In the genomic region with DNA sequence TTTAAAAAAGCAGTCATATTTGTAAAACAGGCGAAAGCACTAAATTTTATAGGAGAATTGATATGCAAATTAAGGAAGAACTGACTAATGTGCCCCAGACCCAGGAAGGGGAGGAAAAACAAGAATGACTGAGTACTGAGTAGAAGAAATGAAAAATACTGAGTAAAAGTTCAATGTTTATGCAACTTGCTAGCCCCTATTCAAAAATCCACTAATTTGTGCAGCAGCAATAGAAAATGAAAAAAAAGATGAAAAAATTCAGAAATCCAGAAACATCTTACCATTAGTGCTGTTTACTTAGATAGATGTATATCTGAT, we compare ENCODE assay signal across 16 cellular contexts. TPM values are rescaled to one million over a fixed set of nuclear protein-coding genes. Genes with fewer than 3 reads are reported as not detected.
DNase-seq lines count a peak whose midpoint lies in the region; FAIRE-seq and TF ChIP-seq lines count a peak whose summit lies in the region.
"Had no signal": no experiment of that assay in that cellular context is flagged by ENCODE, and none has a peak within 500 bp of the region (broad histone marks: within the 10 kb centered on the region; RNA-seq: fewer than 3 reads in every experiment).

No MANE protein-coding gene starts in this region.

- H3K27ac ChIP-seq in 22Rv1, result 0 out of 2 replicates have a peak overlapping the region, but pooled peaks have one; percentile 15
- no peak overlapping the region for H3K27ac ChIP-seq in CD8-positive, alpha-beta memory T cell (ENCODE audit: low read depth, low read length)
- no peak overlapping the region for H3K27ac ChIP-seq in SU-DHL-6 (ENCODE audit: low read depth, low read length)
- no peak overlapping the region for H3K27ac ChIP-seq in H9 (ENCODE audit: insufficient read length, low read depth, low read length)
- H3K27ac ChIP-seq in mammary epithelial cell (ENCODE audit: insufficient read depth, low read depth, low read length), result no peak overlapping the region
- H3K27ac ChIP-seq: lower lobe of right lung, neural progenitor cell had no signal

- no peak for FAIRE-seq in GM12891 (lab: Jason Lieb, UNC)
- FAIRE-seq: RCC 7860 had no signal

- peaks cover 0 to 44% (median 1%) of the 10 kb centered on the region in 3 donors for H3K36me3 Mint-ChIP-seq in CD8-positive, alpha-beta memory T cell
- H3K36me3 Mint-ChIP-seq in chondrocyte (ENCODE audit: low read depth) (no peaks in the 10 kb centered on the region), H9 (ENCODE audit: insufficient read depth in 1 of 3, low read depth in 3 of 3) (peaks cover 12 to 43% (median 40%) of the 10 kb centered on the region in 3 experiments)

- no TSS peak for BruUV-seq in mammary epithelial cell (replicated peaks; lab: Mats Ljungman, UMichigan)

- no peak overlapping the region for H2BK20ac ChIP-seq in H9 (ENCODE audit: low read depth, low read length, poor library complexity, severe bottlenecking)

- H2BK15ac ChIP-seq in H9 (ENCODE audit: low read depth, low read length), result no peak overlapping the region

- no peaks in the 10 kb centered on the region for H3K36me3 ChIP-seq in CD8-positive, alpha-beta memory T cell (ENCODE audit: insufficient read depth, low read length)
- 0 out of 2 replicates have a peak, but pooled peaks cover 13% of the 10 kb centered on the region for H3K36me3 ChIP-seq in SU-DHL-6 (ENCODE audit: low read length)
- no peaks in the 10 kb centered on the region for H3K36me3 ChIP-seq in mammary epithelial cell (ENCODE audit: insufficient read depth, low read length)

- dilution Hi-C loops in mammary epithelial cell (cut with HindIII; ENCODE audit: low sequenced_read_pairs), result no loop called here

- H3K14ac ChIP-seq in H9 (ENCODE audit: insufficient read depth, low read length), result no peak overlapping the region

- intact Hi-C loops in mammary epithelial cell (cut with micrococcal nuclease), result loop anchor here (10.0 kb wide), 1 partner anchor 345 kb away; a partner anchor contains a TSS

- no peak overlapping the region for H3T11ph ChIP-seq in H9 (ENCODE audit: low read length)

- no peak overlapping the region for H2AK5ac ChIP-seq in H9 (ENCODE audit: insufficient read length, low read length)

- H3K9me2 ChIP-seq in SU-DHL-6 (replicated peaks; ENCODE audit: insufficient read depth, low read length), result no peaks in the 10 kb centered on the region

- POLR2A ChIA-PET in CD8-positive, alpha-beta memory T cell (lab: Charles Lee), result interaction anchor here (1.7 kb wide), 1 partner anchor 13 kb away, joined by 4 read pairs; no protein-coding TSS in a partner anchor

- WGBS in H9 (ENCODE audit: extremely low coverage, insufficient read length, low lambda C conversion rate), result no CpG with 5 or more reads among the region's 1 CpG
- WGBS in mammary epithelial cell (ENCODE audit: low coverage, missing lambda C conversion rate), result 92% methylated on average over 1 of the region's 1 CpG

- peaks cover 48% of the 10 kb centered on the region for H3K4me1 ChIP-seq in CD8-positive, alpha-beta memory T cell (ENCODE audit: insufficient read depth, low read length)
- H3K4me1 ChIP-seq in H9 (ENCODE audit: insufficient read depth, low read length), result no peaks in the 10 kb centered on the region; the same call in 1 of the 2 replicates
- peaks cover 18% of the 10 kb centered on the region for H3K4me1 ChIP-seq in mammary epithelial cell (ENCODE audit: insufficient read depth, low read length)

- H2BK5ac ChIP-seq in H9 (ENCODE audit: insufficient read length, low read length), result no peak overlapping the region

- H2AFZ ChIP-seq in SU-DHL-6 (ENCODE audit: low read depth, low read length, severe bottlenecking) (no peak overlapping the region), H9 (ENCODE audit: low read length) (no peak overlapping the region), mammary epithelial cell (ENCODE audit: low read depth, low read length) (no peak overlapping the region)
- H2AFZ ChIP-seq: neural progenitor cell had no signal

- H3K18ac ChIP-seq in H9 (ENCODE audit: insufficient read length, low read depth, low read length), result no peak overlapping the region

- TF ChIP-seq POLR2A in GM12891 (IDR thresholded peaks at IDR 0.05; ENCODE audit: low read depth, low read length), result no peak

- H3K79me2 ChIP-seq in SU-DHL-6 (ENCODE audit: insufficient read depth, low read length) (peaks cover 96% of the 10 kb centered on the region), H9 (ENCODE audit: insufficient read depth, low read length) (peaks cover 28% of the 10 kb centered on the region), mammary epithelial cell (ENCODE audit: insufficient read depth, low read length) (peaks cover 95% of the 10 kb centered on the region)

- no peak overlapping the region for H4K8ac ChIP-seq in H9 (replicated peaks; ENCODE audit: insufficient read length, low read depth, low read length)

- H3K27me3 ChIP-seq in CD8-positive, alpha-beta memory T cell (ENCODE audit: insufficient read depth, low read length, poor library complexity, severe bottlenecking), result no peaks in the 10 kb centered on the region
- H3K27me3 ChIP-seq in SU-DHL-6 (ENCODE audit: low read length), result no peaks in the 10 kb centered on the region
- no peaks in the 10 kb centered on the region for H3K27me3 ChIP-seq in H9 (ENCODE audit: insufficient read depth, low read length)
- no peaks in the 10 kb centered on the region for H3K27me3 ChIP-seq in mammary epithelial cell (ENCODE audit: insufficient read depth, low read length)
- H3K27me3 ChIP-seq: neural progenitor cell had no signal

- H3K23me2 ChIP-seq in H9 (ENCODE audit: insufficient read length, low read depth, low read length, poor library complexity, severe bottlenecking), result peaks cover 3% of the 10 kb centered on the region

- no peak overlapping the region for H3K23ac ChIP-seq in H9 (ENCODE audit: insufficient read length, low read depth, low read length)

- CTCF ChIA-PET in CD8-positive, alpha-beta memory T cell (lab: Charles Lee), result interaction anchor here (1.6 to 1.7 kb wide), 2 partner anchors 13 to 27 kb away, joined by 5 read pairs; a partner anchor contains a TSS
- CTCF ChIA-PET in mammary epithelial cell (lab: Charles Lee; ENCODE audit: low non-redundant PET), result interaction anchor here (0.6 kb wide), 1 partner anchor 13 kb away, joined by 3 read pairs; no protein-coding TSS in a partner anchor

- H3K9ac ChIP-seq in SU-DHL-6 (ENCODE audit: low read length) (no peak overlapping the region), H9 (ENCODE audit: extremely low read depth, insufficient read length, low read length) (no peak overlapping the region), mammary epithelial cell (ENCODE audit: insufficient read depth, low read length) (no peak overlapping the region)
- H3K9ac ChIP-seq: neural progenitor cell had no signal

- H3K9me3 ChIP-seq in CD8-positive, alpha-beta memory T cell (ENCODE audit: low read length), result no peaks in the 10 kb centered on the region
- H3K9me3 ChIP-seq in SU-DHL-6 (ENCODE audit: insufficient read depth, low read length) (no peaks in the 10 kb centered on the region), H9 (ENCODE audit: control insufficient read depth, low read depth, low read length) (no peaks in the 10 kb centered on the region), mammary epithelial cell (replicated peaks; ENCODE audit: insufficient read depth, low read length) (no peaks in the 10 kb centered on the region)
- H3K9me3 ChIP-seq: lower lobe of right lung had no signal

- H4K91ac ChIP-seq in H9 (ENCODE audit: insufficient read length, low read depth, low read length), result no peak overlapping the region

- TF ChIP-seq CTCF in 22Rv1 (IDR thresholded peaks at IDR 0.05), result no peak
- TF ChIP-seq CTCF in SU-DHL-6 (IDR thresholded peaks at IDR 0.05; ENCODE audit: insufficient read depth, low read length, poor library complexity, severe bottlenecking), result no peak
- no peak for TF ChIP-seq CTCF in chondrocyte (IDR thresholded peaks at IDR 0.05)
- no peak for TF ChIP-seq CTCF in H9 (conservative IDR thresholded peaks at IDR 0.05)
- TF ChIP-seq CTCF in mammary epithelial cell (conservative IDR thresholded peaks at IDR 0.05 in 1 of 2, IDR thresholded peaks at IDR 0.05 in 1 of 2; ENCODE audit: extremely low read depth in 1 of 2, insufficient read depth in 1 of 2, low read depth in 1 of 2, low read length in 2 of 2), result no peak

- H3K27ac Mint-ChIP-seq in CD8-positive, alpha-beta memory T cell, result peak overlapping the region in 7 of 8 donors; percentile 3 to 80 (median 38)
- H3K27ac Mint-ChIP-seq in chondrocyte (ENCODE audit: unreplicated experiment) (peak overlapping the region; percentile 25), H9 (no peak overlapping the region; a peak in 1 of 7 replicates)
- H3K27ac Mint-ChIP-seq: neural progenitor cell had no signal

- H3K4me3 ChIP-seq in CD8-positive, alpha-beta memory T cell (ENCODE audit: low read length), result no peak overlapping the region
- no peak overlapping the region for H3K4me3 ChIP-seq in SU-DHL-6 (ENCODE audit: insufficient read depth, low read length, poor library complexity, severe bottlenecking)
- no peak overlapping the region for H3K4me3 ChIP-seq in mammary epithelial cell (replicated peaks in 1 of 3; ENCODE audit: insufficient read depth in 1 of 3, low read depth in 2 of 3, low read length in 3 of 3)
- H3K4me3 ChIP-seq: lower lobe of right lung, neural progenitor cell had no signal

- H3K4ac ChIP-seq in H9 (ENCODE audit: low read depth, low read length), result no peak overlapping the region

- H4K20me1 ChIP-seq in SU-DHL-6 (ENCODE audit: low read depth, low read length), result peaks cover 23% of the 10 kb centered on the region; the same call in 1 of the 2 replicates
- H4K20me1 ChIP-seq in H9 (ENCODE audit: control insufficient read depth, insufficient read depth, insufficient read length), result no peaks in the 10 kb centered on the region
- no peaks in the 10 kb centered on the region for H4K20me1 ChIP-seq in mammary epithelial cell (ENCODE audit: insufficient read depth, low read length)

- H4K5ac ChIP-seq in H9 (ENCODE audit: insufficient read length, low read depth, low read length), result no peak overlapping the region

- H2BK12ac ChIP-seq in H9 (ENCODE audit: insufficient read length, low read depth, low read length), result no peak overlapping the region

- in situ Hi-C loops in mammary epithelial cell (cut with MboI; ENCODE audit: low sequenced_read_pairs in 2 of 2), result no loop called here

- no peaks in the 10 kb centered on the region for H3F3A ChIP-seq in SU-DHL-6 (ENCODE audit: insufficient read depth)

- peak overlapping the region; percentile 35 for H3K4me2 ChIP-seq in SU-DHL-6 (ENCODE audit: low read depth, low read length, poor library complexity, severe bottlenecking)
- no peak overlapping the region for H3K4me2 ChIP-seq in H9 (ENCODE audit: insufficient read depth, insufficient read length, low read length)
- H3K4me2 ChIP-seq in mammary epithelial cell (ENCODE audit: insufficient read depth, low read depth, low read length), result no peak overlapping the region
- H3K4me2 ChIP-seq: neural progenitor cell had no signal

- H3K9me3 Mint-ChIP-seq in CD8-positive, alpha-beta memory T cell, result no peaks in the 10 kb centered on the region
- H3K9me3 Mint-ChIP-seq in chondrocyte (ENCODE audit: low read depth), result no peaks in the 10 kb centered on the region
- H3K9me3 Mint-ChIP-seq in H9, result no peaks in the 10 kb centered on the region
- H3K9me3 Mint-ChIP-seq: neural progenitor cell had no signal

- H3K4me1 Mint-ChIP-seq in CD8-positive, alpha-beta memory T cell, result peaks cover 58 to 75% (median 74%) of the 10 kb centered on the region in 3 donors
- H3K4me1 Mint-ChIP-seq in chondrocyte (ENCODE audit: low read depth), result peaks cover 34% of the 10 kb centered on the region
- peaks cover 7 to 19% of the 10 kb centered on the region in 2 experiments for H3K4me1 Mint-ChIP-seq in H9

- no peak overlapping the region for H2BK120ac ChIP-seq in H9 (ENCODE audit: low read depth, low read length, poor library complexity, severe bottlenecking)

- H3K56ac ChIP-seq in H9 (ENCODE audit: insufficient read length, low read depth, low read length), result no peak overlapping the region

- peaks cover 0 to 2% of the 10 kb centered on the region in 2 donors for H3K27me3 Mint-ChIP-seq in CD8-positive, alpha-beta memory T cell
- H3K27me3 Mint-ChIP-seq in chondrocyte (ENCODE audit: low read depth) (no peaks in the 10 kb centered on the region), H9 (ENCODE audit: low read depth) (no peaks in the 10 kb centered on the region)

- DNase-seq in CD8-positive, alpha-beta memory T cell, result no peak
- DNase-seq in chondrocyte (ENCODE audit: low spot score) (no peak), GM12891 (ENCODE audit: insufficient read length, low spot score) (no peak), C1 segment of cervical spinal cord (lab: John Stamatoyannopoulos, UW) (no peak), H9 (no peak), mammary epithelial cell (no peak)
- DNase-seq: Calu3; head of caudate nucleus; lower lobe of right lung; NCI-H1417 treated with DMSO at 0.1 percent for 48 hours; stimulated activated naive CD4-positive, alpha-beta T cell; trophoblast cell had no signal

- H3K79me1 ChIP-seq in H9 (ENCODE audit: insufficient read depth, low read depth, low read length, poor library complexity, severe bottlenecking), result peaks cover 4% of the 10 kb centered on the region

- peak overlapping the region in 5 of 7 donors; percentile 5 to 28 (median 18) for H3K4me3 Mint-ChIP-seq in CD8-positive, alpha-beta memory T cell
- H3K4me3 Mint-ChIP-seq in chondrocyte (ENCODE audit: unreplicated experiment) (no peak overlapping the region), H9 (no peak overlapping the region)
- H3K4me3 Mint-ChIP-seq: neural progenitor cell had no signal

RNA-seq across cellular contexts. Expression of a gene that starts 6.1 kb away (rescaled TPM):
- 10 to 100 TPM; 90.0 to 96.1 TPM for total RNA-seq in CD8-positive, alpha-beta memory T cell
- 33.6 TPM for polyA plus RNA-seq in CD8-positive, alpha-beta memory T cell
- total RNA-seq in chondrocyte (69.7 to 86.2 TPM (median 69.8 TPM) in 3 replicates), H9 (2021) (132 and 135 TPM in 2 replicates), mammary epithelial cell (10 to 100 TPM; 69.2 to 76.0 TPM)
- polyA plus RNA-seq in GM12891 (2012; ENCODE audit: low read depth, missing spikeins), result 35.5 TPM
- polyA plus RNA-seq in mammary epithelial cell, result 15.7 TPM
- polyA minus RNA-seq in mammary epithelial cell, result 330 TPM

RNA-seq across cellular contexts. Expression of a gene that starts 26.9 kb away (rescaled TPM):
- 10 to 100 TPM; 25.5 to 25.7 TPM for total RNA-seq in CD8-positive, alpha-beta memory T cell
- polyA plus RNA-seq in CD8-positive, alpha-beta memory T cell, result 14.4 TPM
- total RNA-seq in chondrocyte (38.1 to 44.4 TPM (median 39.7 TPM) in 3 replicates), H9 (2021) (26.2 and 27.9 TPM in 2 replicates), mammary epithelial cell (10 to 100 TPM; 17.6 to 21.8 TPM)
- polyA plus RNA-seq in GM12891 (2012; ENCODE audit: low read depth, missing spikeins), result 17.7 TPM
- 8.0 TPM for polyA plus RNA-seq in mammary epithelial cell
- polyA minus RNA-seq in mammary epithelial cell, result 7.1 TPM

RNA-seq across cellular contexts. Expression of a gene that starts 27.1 kb away (rescaled TPM):
- total RNA-seq in CD8-positive, alpha-beta memory T cell, result 10 to 100 TPM; 82.7 to 83.0 TPM
- 93.3 TPM for polyA plus RNA-seq in CD8-positive, alpha-beta memory T cell
- total RNA-seq in chondrocyte (61.7 to 71.8 TPM (median 62.2 TPM) in 3 replicates), H9 (2021) (58.0 and 64.7 TPM in 2 replicates), mammary epithelial cell (10 to 100 TPM; 37.7 to 75.8 TPM)
- 38.7 TPM for polyA plus RNA-seq in GM12891 (2012; ENCODE audit: low read depth, missing spikeins)
- polyA plus RNA-seq in mammary epithelial cell, result 82.6 TPM
- polyA minus RNA-seq in mammary epithelial cell, result 30.0 TPM

Comparison
In these comparisons a context has a peak if more than half of its experiments do, and no peak if none do; other contexts are left out.
1. H3K27ac Mint-ChIP-seq: peak in CD8-positive, alpha-beta memory T cell (7 of 8) and chondrocyte (single experiment); none in H9 (0 of 3).
2. H3K4me3 Mint-ChIP-seq: peak in CD8-positive, alpha-beta memory T cell (5 of 7); none in chondrocyte (single experiment) and H9 (0 of 2).